In genomic region chr18:48676756-48677368, GRCh38 we compare ENCODE assay signal across 8 cellular contexts.
DNase-seq lines count a peak whose midpoint lies in the region; ATAC-seq lines count a peak whose summit lies in the region.

No MANE protein-coding gene starts in this region.

- CTCF ChIA-PET in CD8-positive, alpha-beta memory T cell (lab: Charles Lee): interaction anchor here (0.9 to 1.7 kb wide), 6 partner anchors 101 to 1181 kb away, joined by 3 to 7 read pairs (median 3); no protein-coding TSS in a partner anchor

- H3K9me3 Mint-ChIP-seq in CD8-positive, alpha-beta memory T cell: no peaks in the 10 kb centered on the region

- H3K27me3 ChIP-seq in CD8-positive, alpha-beta memory T cell (ENCODE audit: insufficient read depth, low read length, poor library complexity, severe bottlenecking): no peaks in the 10 kb centered on the region
- no peaks in the 10 kb centered on the region for H3K27me3 ChIP-seq in GM23248 (replicated peaks; ENCODE audit: insufficient read depth)
- H3K27me3 ChIP-seq in effector memory CD4-positive, alpha-beta T cell (replicated peaks; ENCODE audit: control insufficient read depth, insufficient read depth, low read length, poor library complexity, severe bottlenecking): no peaks in the 10 kb centered on the region

- in situ Hi-C loops in GM23248 (cut with MboI): loop anchor here (10.0 to 25.0 kb wide), 3 partner anchors 385 to 760 kb away; no protein-coding TSS in a partner anchor

- no peaks in the 10 kb centered on the region for H3K36me3 Mint-ChIP-seq in CD8-positive, alpha-beta memory T cell

- 43 to 46% methylated on average over 17 of the region's 17 CpGs for WGBS in GM23248 (ENCODE audit: low coverage in 1 of 2, low lambda C conversion rate in 2 of 2, missing lambda C conversion rate in 2 of 2), 2 experiments

- no peaks in the 10 kb centered on the region for H3K9me3 ChIP-seq in CD8-positive, alpha-beta memory T cell (ENCODE audit: low read length)
- no peaks in the 10 kb centered on the region for H3K9me3 ChIP-seq in GM23248 (ENCODE audit: low read depth)
- no peaks in the 10 kb centered on the region for H3K9me3 ChIP-seq in effector memory CD4-positive, alpha-beta T cell (ENCODE audit: control insufficient read depth, low read length)

- H3K9ac ChIP-seq in GM23248: peak overlapping the region; percentile 32; the same call in 1 of the 2 replicates

- H4K20me1 ChIP-seq in GM23248 (ENCODE audit: insufficient read depth): no peaks in the 10 kb centered on the region; the same call in 1 of the 2 replicates

- H3K36me3 ChIP-seq in CD8-positive, alpha-beta memory T cell (ENCODE audit: insufficient read depth, low read length): no peaks in the 10 kb centered on the region
- peaks cover 17% of the 10 kb centered on the region; the same call in 1 of the 2 replicates for H3K36me3 ChIP-seq in GM23248 (ENCODE audit: low read depth)
- H3K36me3 ChIP-seq in effector memory CD4-positive, alpha-beta T cell (ENCODE audit: control insufficient read depth, insufficient read depth, low read length): no peaks in the 10 kb centered on the region

- no peak overlapping the region for H3K4me3 Mint-ChIP-seq in CD8-positive, alpha-beta memory T cell

- POLR2A ChIA-PET in CD8-positive, alpha-beta memory T cell (lab: Charles Lee): no interaction called here

- DNase-seq in CD8-positive, alpha-beta memory T cell: peak; percentile 35 to 73 (median 49)
- peak; percentile 67 for DNase-seq in GM23248
- DNase-seq in NCI-H2227 treated with DMSO at 0.1 percent for 48 hours (lab: John Stamatoyannopoulos, UW): peak; percentile 61
- peak; percentile 7 to 49 for DNase-seq in activated CD8-positive, alpha-beta memory T cell treated with anti-CD3 and anti-CD28 coated beads for 1 hour (ENCODE audit: extremely low read depth in 1 of 2, low read depth in 1 of 2)
- peak; percentile 19 to 40 (median 23) for DNase-seq in effector memory CD4-positive, alpha-beta T cell
- DNase-seq in mesenteric fat pad (ENCODE audit: low spot score): peak; percentile 93
- peak; percentile 14 to 38 for DNase-seq in stimulated activated CD8-positive, alpha-beta memory T cell treated with anti-CD3 and anti-CD28 coated beads, Interleukin-4, amount 100 ng/mL, for 1 hour (ENCODE audit: low read depth in 2 of 2, low spot score in 1 of 2)

- no peak overlapping the region for H3K27ac ChIP-seq in CD8-positive, alpha-beta memory T cell (ENCODE audit: low read depth, low read length)
- 0 out of 2 replicates have a peak overlapping the region, but pooled peaks have one; percentile 42 for H3K27ac ChIP-seq in GM23248
- H3K27ac ChIP-seq in effector memory CD4-positive, alpha-beta T cell (ENCODE audit: insufficient read depth, low read length, poor library complexity, severe bottlenecking): no peak overlapping the region

- H3F3A ChIP-seq in GM23248 (ENCODE audit: insufficient read depth): peaks cover 15% of the 10 kb centered on the region

- peaks cover 0 to 3% (median 0%) of the 10 kb centered on the region in 3 donors for H3K4me1 Mint-ChIP-seq in CD8-positive, alpha-beta memory T cell

- no peak for ATAC-seq in GM19397 (IDR thresholded peaks at IDR 0.05; ENCODE audit: unreplicated experiment)

- H3K4me1 ChIP-seq in CD8-positive, alpha-beta memory T cell (ENCODE audit: insufficient read depth, low read length): no peaks in the 10 kb centered on the region
- H3K4me1 ChIP-seq in GM23248 (ENCODE audit: insufficient read depth): peaks cover 30% of the 10 kb centered on the region
- peaks cover 7% of the 10 kb centered on the region for H3K4me1 ChIP-seq in effector memory CD4-positive, alpha-beta T cell (ENCODE audit: control insufficient read depth, insufficient read depth, low read length, poor library complexity, severe bottlenecking)

- H3K27me3 Mint-ChIP-seq in CD8-positive, alpha-beta memory T cell: peaks cover 0 to 8% of the 10 kb centered on the region in 2 donors

- H3K4me2 ChIP-seq in GM23248 (ENCODE audit: unreplicated experiment): no peak overlapping the region

- H3K4me3 ChIP-seq in CD8-positive, alpha-beta memory T cell (ENCODE audit: low read length): no peak overlapping the region
- no peak overlapping the region for H3K4me3 ChIP-seq in GM23248
- H3K4me3 ChIP-seq in effector memory CD4-positive, alpha-beta T cell (ENCODE audit: insufficient read depth, low read depth, low read length, poor library complexity, severe bottlenecking): no peak overlapping the region

- H3K9me2 ChIP-seq in GM23248 (ENCODE audit: insufficient read depth): no peaks in the 10 kb centered on the region

- no peak overlapping the region for H2AFZ ChIP-seq in GM23248

- H3K27ac Mint-ChIP-seq in CD8-positive, alpha-beta memory T cell: peak overlapping the region in 1 of 8 donors; percentile 39

- H3K79me2 ChIP-seq in GM23248 (ENCODE audit: insufficient read depth): peaks cover 28% of the 10 kb centered on the region

Comparison
In these comparisons a context has a peak if more than half of its experiments do, and no peak if none do; other contexts are left out.
1. DNase-seq: peak in every context shown above with its lines; median percentile 93 in mesenteric fat pad; 67 in GM23248; 61 in NCI-H2227 treated with DMSO at 0.1 percent for 48 hours; 49 in CD8-positive, alpha-beta memory T cell; 28 in activated CD8-positive, alpha-beta memory T cell treated with anti-CD3 and anti-CD28 coated beads for 1 hour; 26 in stimulated activated CD8-positive, alpha-beta memory T cell treated with anti-CD3 and anti-CD28 coated beads, Interleukin-4, amount 100 ng/mL, for 1 hour; 23 in effector memory CD4-positive, alpha-beta T cell.